In genomic region chr2:20343128-20343527, GRCh38 we compare ENCODE assay signal across 15 cellular contexts. TPM values are rescaled to one million over a fixed set of nuclear protein-coding genes. Genes with fewer than 3 reads are reported as not detected.
DNase-seq lines count a peak whose midpoint lies in the region; ATAC-seq, FAIRE-seq and TF ChIP-seq lines count a peak whose summit lies in the region.
"Had no signal": no experiment of that assay in that cellular context is flagged by ENCODE, and none has a peak within 500 bp of the region (broad histone marks: within the 10 kb centered on the region; RNA-seq: fewer than 3 reads in every experiment).

No MANE protein-coding gene starts in this region.

- H3K4me3 ChIP-seq in Loucy (ENCODE audit: low read length, poor library complexity, severe bottlenecking) (peak overlapping the region; percentile 59), bronchial epithelial cell (ENCODE audit: low read depth, low read length) (no peak overlapping the region)
- H3K4me3 ChIP-seq: SK-N-MC, upper lobe of left lung had no signal

- H3K9me3 Mint-ChIP-seq in activated T-cell treated with anti-CD3 and anti-CD28 coated beads, Interleukin-2, amount 50 U/mL, for 72 hours, result no peaks in the 10 kb centered on the region
- no peaks in the 10 kb centered on the region for H3K9me3 Mint-ChIP-seq in stimulated activated effector memory CD8-positive, alpha-beta T cell treated with anti-CD3 and anti-CD28 coated beads, Interleukin-12 subunit alpha, Interleukin-12 subunit beta, amount 100 ng/mL, for 72 hours

- no peaks in the 10 kb centered on the region for H3K9me2 ChIP-seq in Loucy (replicated peaks; ENCODE audit: low read depth, low read length)

- H3K4me2 ChIP-seq in Loucy (ENCODE audit: low read depth, low read length, poor library complexity, severe bottlenecking), result peak overlapping the region; percentile 82

- H3F3A ChIP-seq in Loucy (ENCODE audit: low read depth), result no peaks in the 10 kb centered on the region

- peaks cover 77% of the 10 kb centered on the region for H3K4me1 Mint-ChIP-seq in activated T-cell treated with anti-CD3 and anti-CD28 coated beads, Interleukin-2, amount 50 U/mL, for 72 hours (ENCODE audit: low read depth)
- peaks cover 64% of the 10 kb centered on the region for H3K4me1 Mint-ChIP-seq in stimulated activated effector memory CD8-positive, alpha-beta T cell treated with anti-CD3 and anti-CD28 coated beads, Interleukin-12 subunit alpha, Interleukin-12 subunit beta, amount 100 ng/mL, for 72 hours

- no peak overlapping the region for H2AFZ ChIP-seq in Loucy (ENCODE audit: low read length)

- peak; percentile 74 to 75 for ATAC-seq in activated T-cell treated with anti-CD3 and anti-CD28 coated beads, Interleukin-2, amount 50 U/mL, for 72 hours (replicated peaks in 1 of 2)
- peak; percentile 88 for ATAC-seq in stimulated activated effector memory CD8-positive, alpha-beta T cell treated with anti-CD3 and anti-CD28 coated beads, Interleukin-12 subunit alpha, Interleukin-12 subunit beta, amount 100 ng/mL, for 72 hours

- no peak for TF ChIP-seq CTCF in Loucy (conservative IDR thresholded peaks at IDR 0.05; ENCODE audit: low read length)
- TF ChIP-seq CTCF in bronchial epithelial cell (IDR thresholded peaks at IDR 0.05; ENCODE audit: insufficient read depth, low read length, severe bottlenecking), result no peak

- H3K27me3 ChIP-seq in Loucy (ENCODE audit: insufficient read depth, low read length, poor library complexity, severe bottlenecking) (no peaks in the 10 kb centered on the region), bronchial epithelial cell (ENCODE audit: control insufficient read depth, insufficient read depth, low read length) (no peaks in the 10 kb centered on the region)
- H3K27me3 ChIP-seq: upper lobe of left lung had no signal

- peaks cover 100% of the 10 kb centered on the region for H3K79me2 ChIP-seq in Loucy (ENCODE audit: insufficient read depth, low read length)

- peaks cover 3% of the 10 kb centered on the region; the same call in 1 of the 2 replicates for H3K36me3 ChIP-seq in Loucy (ENCODE audit: insufficient read depth, low read length)
- H3K36me3 ChIP-seq in bronchial epithelial cell (ENCODE audit: control insufficient read depth, insufficient read depth, low read length), result no peaks in the 10 kb centered on the region
- H3K36me3 ChIP-seq: upper lobe of left lung had no signal

- no peaks in the 10 kb centered on the region for H3K9me3 ChIP-seq in Loucy (ENCODE audit: insufficient read depth, low read depth, low read length)
- H3K9me3 ChIP-seq: upper lobe of left lung had no signal

- no peak overlapping the region for H3K4me3 Mint-ChIP-seq in activated T-cell treated with anti-CD3 and anti-CD28 coated beads, Interleukin-2, amount 50 U/mL, for 72 hours
- H3K4me3 Mint-ChIP-seq in stimulated activated effector memory CD8-positive, alpha-beta T cell treated with anti-CD3 and anti-CD28 coated beads, Interleukin-12 subunit alpha, Interleukin-12 subunit beta, amount 100 ng/mL, for 72 hours, result no peak overlapping the region

- no peak overlapping the region for H3K27ac Mint-ChIP-seq in activated T-cell treated with anti-CD3 and anti-CD28 coated beads, Interleukin-2, amount 50 U/mL, for 72 hours
- H3K27ac Mint-ChIP-seq in stimulated activated effector memory CD8-positive, alpha-beta T cell treated with anti-CD3 and anti-CD28 coated beads, Interleukin-12 subunit alpha, Interleukin-12 subunit beta, amount 100 ng/mL, for 72 hours, result no peak overlapping the region

- peak in 1 of 2 donors; percentile 26 for DNase-seq in activated T-cell treated with anti-CD3 and anti-CD28 coated beads, Interleukin-2, amount 50 U/mL, for 72 hours
- DNase-seq in activated T-cell treated with anti-CD3 and anti-CD28 coated beads, Interleukin-2, amount 50 U/mL, for 1 hour, result no peak
- DNase-seq in bronchial epithelial cell (ENCODE audit: low read depth) (peak; percentile 31), hypothalamus (lab: John Stamatoyannopoulos, UW) (no peak), ecto neural progenitor cell (ENCODE audit: low spot score) (no peak), C1 segment of cervical spinal cord (lab: John Stamatoyannopoulos, UW) (no peak)
- no peak for DNase-seq in stimulated activated effector memory CD8-positive, alpha-beta T cell treated with anti-CD3 and anti-CD28 coated beads, Interleukin-12 subunit alpha, Interleukin-12 subunit beta, amount 100 ng/mL, for 72 hours (ENCODE audit: low spot score in 2 of 2)
- DNase-seq: DMS153, nucleus accumbens had no signal

- H3K9ac ChIP-seq in Loucy (ENCODE audit: low read depth, low read length, poor library complexity, severe bottlenecking), result no peak overlapping the region

- H3K4me1 ChIP-seq in Loucy (ENCODE audit: insufficient read depth, low read length, poor library complexity, severe bottlenecking), result peaks cover 59% of the 10 kb centered on the region

- peaks cover 100% of the 10 kb centered on the region for H4K20me1 ChIP-seq in Loucy (ENCODE audit: insufficient read depth, low read length, poor library complexity, severe bottlenecking)

- H3K27me3 Mint-ChIP-seq in activated T-cell treated with anti-CD3 and anti-CD28 coated beads, Interleukin-2, amount 50 U/mL, for 72 hours (ENCODE audit: low read depth), result no peaks in the 10 kb centered on the region

- peaks cover 3 to 5% of the 10 kb centered on the region in 2 donors for H3K36me3 Mint-ChIP-seq in activated T-cell treated with anti-CD3 and anti-CD28 coated beads, Interleukin-2, amount 50 U/mL, for 72 hours (ENCODE audit: insufficient read depth in 2 of 2)
- H3K36me3 Mint-ChIP-seq in stimulated activated effector memory CD8-positive, alpha-beta T cell treated with anti-CD3 and anti-CD28 coated beads, Interleukin-12 subunit alpha, Interleukin-12 subunit beta, amount 100 ng/mL, for 72 hours, result peaks cover 55% of the 10 kb centered on the region

- FAIRE-seq in bronchial epithelial cell (lab: Jason Lieb, UNC), result no peak
- FAIRE-seq: colon, H1, keratinocyte had no signal

RNA-seq across cellular contexts. Expression of gene PUM2, which starts 7.5 kb away (rescaled TPM):
- total RNA-seq in activated T-cell treated with anti-CD3 and anti-CD28 coated beads, Interleukin-2, amount 50 U/mL, for 72 hours, result 100 to 1,000 TPM; 109 to 113 TPM
- total RNA-seq in bronchial epithelial cell, result 43.7 and 48.5 TPM in 2 replicates
